ENCODE assay signal across 8 cellular contexts in the genomic region with DNA sequence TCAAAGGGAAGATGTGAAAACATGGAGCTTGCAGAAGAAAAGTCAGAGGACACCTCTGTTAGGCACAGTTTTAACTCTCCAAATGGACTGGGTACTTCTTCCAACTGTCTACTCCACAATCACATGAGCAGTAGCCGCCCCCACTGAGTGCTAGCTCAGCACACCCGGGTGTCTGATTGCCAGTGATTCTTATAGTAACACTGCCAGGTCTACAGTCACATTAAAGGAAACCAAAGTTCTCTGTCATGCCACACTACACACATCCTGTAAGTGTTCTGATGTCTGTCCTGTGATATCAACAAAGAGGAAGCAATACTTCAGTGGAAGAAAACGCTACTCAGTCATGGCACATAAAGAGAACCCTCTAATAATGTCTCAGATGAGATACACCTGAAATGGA. TPM values are rescaled to one million over a fixed set of nuclear protein-coding genes. Genes with fewer than 3 reads are reported as not detected.
DNase-seq lines count a peak whose midpoint lies in the region; ATAC-seq and TF ChIP-seq lines count a peak whose summit lies in the region.

HAVCR2 (minus strand) TSS at position 84 of the 400 bp plus-strand sequence; CDS start at position 23, 61 bp downstream.

- no peaks in the 10 kb centered on the region for H3K27me3 ChIP-seq in Loucy (ENCODE audit: insufficient read depth, low read length, poor library complexity, severe bottlenecking)
- H3K27me3 ChIP-seq in MG63 = no peaks in the 10 kb centered on the region

- peak within 1 kb of the TSS; percentile 73 for H3K9ac ChIP-seq in Loucy (ENCODE audit: low read depth, low read length, poor library complexity, severe bottlenecking)

- H3K4me2 ChIP-seq in Loucy (ENCODE audit: low read depth, low read length, poor library complexity, severe bottlenecking) = peak within 1 kb of the TSS; percentile 93

- no peaks in the 10 kb centered on the region for H3K9me3 ChIP-seq in Loucy (ENCODE audit: insufficient read depth, low read depth, low read length)
- no peaks in the 10 kb centered on the region for H3K9me3 ChIP-seq in MG63

- intact Hi-C loops in left colon (cut with DNase I, micrococcal nuclease) = no loop called here

- H3K36me3 ChIP-seq in Loucy (ENCODE audit: insufficient read depth, low read length) (no peaks in the 10 kb centered on the region), MG63 (no peaks in the 10 kb centered on the region)

- H4K20me1 ChIP-seq in Loucy (ENCODE audit: insufficient read depth, low read length, poor library complexity, severe bottlenecking) = no peaks in the 10 kb centered on the region

- peak; percentile 83 for ATAC-seq in GM21526 (IDR thresholded peaks at IDR 0.05; ENCODE audit: low FRiP score, unreplicated experiment)
- peak; percentile 45 for ATAC-seq in left colon

- peak within 1 kb of the TSS; percentile 84; the same call in 1 of the 2 replicates for H2AFZ ChIP-seq in Loucy (ENCODE audit: low read length)

- no peaks in the 10 kb centered on the region for H3K9me2 ChIP-seq in Loucy (replicated peaks; ENCODE audit: low read depth, low read length)

- H3K4me1 ChIP-seq in Loucy (ENCODE audit: insufficient read depth, low read length, poor library complexity, severe bottlenecking) = peaks cover 30% of the 10 kb centered on the region

- TF ChIP-seq CTCF in Loucy (conservative IDR thresholded peaks at IDR 0.05; ENCODE audit: low read length) = no peak

- no peaks in the 10 kb centered on the region; the same call in 1 of the 2 replicates for H3K79me2 ChIP-seq in Loucy (ENCODE audit: insufficient read depth, low read length)

- no peaks in the 10 kb centered on the region for H3F3A ChIP-seq in Loucy (ENCODE audit: low read depth)

- H3K4me3 ChIP-seq in Loucy (ENCODE audit: low read length, poor library complexity, severe bottlenecking) (peak within 1 kb of the TSS; percentile 74), MG63 (no peak within 1 kb of the TSS)

- DNase-seq in DMS79 treated with DMSO at 0.1 percent for 48 hours (lab: John Stamatoyannopoulos, UW) (peak; percentile 49), activated T-cell treated with anti-CD3 and anti-CD28 coated beads for 24 hours (ENCODE audit: low read depth) (peak; percentile 21), left colon (peak in 1 of 2 donors; percentile 21), GF-D8 (lab: John Stamatoyannopoulos, UW) (no peak), MG63 (no peak)
- DNase-seq in stimulated activated naive CD4-positive, alpha-beta T cell treated with Interleukin-2 at 50 U/mL for 16 hours (lab: John Stamatoyannopoulos, UW) = peak; percentile 15

RNA-seq across cellular contexts. Expression of gene HAVCR2, which starts in this region (rescaled TPM):
- 1 to 10 TPM; 1.3 to 4.9 TPM for total RNA-seq in left colon
- 0.23 TPM in 1 of 2 replicates, not detected in the other for total RNA-seq in MG63 (2014; rRNA removed; shearing (Covaris generic); ENCODE audit: low replicate concordance)

Comparison
In these comparisons a context has a peak if more than half of its experiments do, and no peak if none do; other contexts are left out.
1. DNase-seq: peak in DMS79 treated with DMSO at 0.1 percent for 48 hours (single experiment), activated T-cell treated with anti-CD3 and anti-CD28 coated beads for 24 hours (single experiment) and stimulated activated naive CD4-positive, alpha-beta T cell treated with Interleukin-2 at 50 U/mL for 16 hours (single experiment); none in GF-D8 (single experiment) and MG63 (single experiment).